ENCODE assay signal across 1 cellular context in the genomic region with DNA sequence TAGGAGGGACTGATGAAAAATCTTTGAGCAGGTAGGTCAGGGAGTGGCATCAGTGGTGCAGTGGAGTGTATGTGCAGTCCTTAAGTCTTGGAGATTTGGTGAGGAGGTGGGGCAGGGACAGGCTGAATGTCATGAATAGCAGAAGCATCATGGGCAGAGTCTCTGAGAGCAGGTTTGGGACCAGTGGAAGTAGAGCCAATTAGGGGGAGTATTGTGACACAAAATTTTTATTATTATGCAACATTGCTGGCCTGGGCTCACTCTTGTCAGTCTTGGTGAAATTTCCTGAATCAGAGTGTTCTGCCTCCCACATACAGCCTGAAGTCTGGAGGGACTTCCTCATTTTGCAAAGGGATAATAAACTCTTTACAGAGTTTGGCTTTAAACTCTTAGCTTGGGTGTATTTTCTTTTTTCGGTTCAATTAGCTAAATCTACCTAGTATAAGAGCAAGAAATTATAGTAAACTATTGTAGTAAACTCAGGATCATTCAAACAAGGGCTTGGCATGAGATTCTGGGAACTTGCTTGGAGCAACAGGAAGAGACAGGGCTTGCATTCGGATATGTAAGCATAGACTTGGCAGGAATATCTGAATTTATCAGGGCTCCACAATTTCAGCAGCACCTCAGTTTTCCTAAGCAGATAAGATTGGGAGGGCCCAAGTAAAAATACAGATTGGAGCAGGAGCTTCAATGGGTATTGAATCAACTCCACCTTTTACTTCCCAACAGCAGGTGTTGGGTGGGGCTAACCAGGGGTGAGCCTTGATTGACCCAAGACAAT.
TF ChIP-seq lines count a peak whose summit lies in the region.

No MANE protein-coding gene starts in this region.

TF ChIP-seq in H1, 55 proteins besides CTCF, POLR2A, EP300 and RAD21 (continued from another document):
- TF ChIP-seq KDM4A (IDR thresholded peaks at IDR 0.05; ENCODE audit: low read depth, low read length, severe bottlenecking) (no peak), POLR2AphosphoS5 (IDR thresholded peaks at IDR 0.05; ENCODE audit: low read depth, low read length) (no peak), KDM1A (IDR thresholded peaks at IDR 0.05; ENCODE audit: borderline replicate concordance, low read length) (no peak), EZH2 (IDR thresholded peaks at IDR 0.05; ENCODE audit: low read depth, low read length, severe bottlenecking) (no peak), ASH2L (IDR thresholded peaks at IDR 0.05; ENCODE audit: low read length) (no peak), CREB1 (IDR thresholded peaks at IDR 0.05) (no peak), CHD2 (IDR thresholded peaks at IDR 0.05; ENCODE audit: low read length) (no peak), EGR1 (IDR thresholded peaks at IDR 0.05; ENCODE audit: borderline replicate concordance, low read depth, low read length) (no peak), SP1 (IDR thresholded peaks at IDR 0.05; ENCODE audit: low read depth, low read length) (no peak), TCF12 (IDR thresholded peaks at IDR 0.05; ENCODE audit: low read depth, low read length) (no peak), NANOG (IDR thresholded peaks at IDR 0.05; ENCODE audit: insufficient read depth, low read depth, low read length, poor library complexity, severe bottlenecking) (no peak)
TF ChIP-seq in H1: peak in this region for 0.
